18 cellular contexts compared by ENCODE assay signal in genomic region chr7:157483515-157483914, GRCh38.
A peak's percentile ranks its signal among the peaks of the same experiment; 100 is the strongest.
DNase-seq lines count a peak whose midpoint lies in the region; ATAC-seq and TF ChIP-seq lines count a peak whose summit lies in the region.
"Had no signal": no experiment of that assay in that cellular context is flagged by ENCODE, and none has a peak within 500 bp of the region (broad histone marks: within the 10 kb centered on the region; RNA-seq: fewer than 3 reads in every experiment).

No MANE protein-coding gene starts in this region.

- no peaks in the 10 kb centered on the region for H3K9me3 Mint-ChIP-seq in stimulated activated naive CD8-positive, alpha-beta T cell treated with anti-CD3 and anti-CD28 coated beads, Interleukin-15, Interleukin-2, amounts not matched to agents 100 ng/mL and 50 ng/mL, for 24 hours
- H3K9me3 Mint-ChIP-seq in activated CD8-positive, alpha-beta memory T cell treated with anti-CD3 and anti-CD28 coated beads, Interleukin-2, amount 10 ng/mL, durations not matched to agents 7 days and 5 days (ENCODE audit: low read depth) = no peaks in the 10 kb centered on the region
- peaks cover 4% of the 10 kb centered on the region for H3K9me3 Mint-ChIP-seq in neural progenitor cell
- H3K9me3 Mint-ChIP-seq in activated naive CD8-positive, alpha-beta T cell treated with anti-CD3 and anti-CD28 coated beads, Interleukin-2, amount 50 U/mL, for 24 hours = no peaks in the 10 kb centered on the region
- H3K9me3 Mint-ChIP-seq: CD4-positive, alpha-beta memory T cell had no signal

- H3K27ac Mint-ChIP-seq in stimulated activated naive CD8-positive, alpha-beta T cell treated with anti-CD3 and anti-CD28 coated beads, Interleukin-15, Interleukin-2, amounts not matched to agents 100 ng/mL and 50 ng/mL, for 24 hours = peak overlapping the region; percentile 11
- H3K27ac Mint-ChIP-seq in activated CD8-positive, alpha-beta memory T cell treated with anti-CD3 and anti-CD28 coated beads, Interleukin-2, amount 10 ng/mL, durations not matched to agents 7 days and 5 days = peak overlapping the region; percentile 53
- H3K27ac Mint-ChIP-seq in neural progenitor cell = peak overlapping the region; percentile 57
- no peak overlapping the region for H3K27ac Mint-ChIP-seq in activated naive CD8-positive, alpha-beta T cell treated with anti-CD3 and anti-CD28 coated beads, Interleukin-2, amount 50 U/mL, for 24 hours
- H3K27ac Mint-ChIP-seq: B cell; CD4-positive, alpha-beta memory T cell had no signal

- CTCF ChIA-PET in activated CD8-positive, alpha-beta memory T cell treated with anti-CD3 and anti-CD28 coated beads, Interleukin-2, amount 10 ng/mL, durations not matched to agents 7 days and 5 days (lab: Charles Lee) = interaction anchor here (1.5 kb wide), 1 partner anchor 11 kb away, joined by 6 read pairs; no protein-coding TSS in a partner anchor

- H3K9me3 ChIP-seq in neural progenitor cell (ENCODE audit: low read depth) (no peaks in the 10 kb centered on the region), MG63 (no peaks in the 10 kb centered on the region)

- H3K27ac ChIP-seq in neural progenitor cell = no peak overlapping the region
- H3K27ac ChIP-seq: RWPE1 had no signal

- H3K4me2 ChIP-seq in neural progenitor cell = no peak overlapping the region

- no peaks in the 10 kb centered on the region for H3K27me3 Mint-ChIP-seq in stimulated activated naive CD8-positive, alpha-beta T cell treated with anti-CD3 and anti-CD28 coated beads, Interleukin-15, Interleukin-2, amounts not matched to agents 100 ng/mL and 50 ng/mL, for 24 hours
- peaks cover 24% of the 10 kb centered on the region for H3K27me3 Mint-ChIP-seq in activated CD8-positive, alpha-beta memory T cell treated with anti-CD3 and anti-CD28 coated beads, Interleukin-2, amount 10 ng/mL, durations not matched to agents 7 days and 5 days
- H3K27me3 Mint-ChIP-seq in neural progenitor cell (ENCODE audit: insufficient read depth, low read depth) = peaks cover 15% of the 10 kb centered on the region
- H3K27me3 Mint-ChIP-seq in activated naive CD8-positive, alpha-beta T cell treated with anti-CD3 and anti-CD28 coated beads, Interleukin-2, amount 50 U/mL, for 24 hours = peaks cover 2% of the 10 kb centered on the region

- H4K20me1 ChIP-seq in neural progenitor cell (ENCODE audit: low read depth) = no peaks in the 10 kb centered on the region

- no peak overlapping the region for H3K9ac ChIP-seq in neural progenitor cell

- H3K4me3 ChIP-seq in neural progenitor cell = no peak overlapping the region
- H3K4me3 ChIP-seq in MG63 = no peak overlapping the region

- H3F3A ChIP-seq in neural progenitor cell (ENCODE audit: low read depth) = peaks cover 5% of the 10 kb centered on the region

- H3K36me3 ChIP-seq in neural progenitor cell = no peaks in the 10 kb centered on the region
- no peaks in the 10 kb centered on the region for H3K36me3 ChIP-seq in MG63

- no peak for TF ChIP-seq CTCF in neural progenitor cell (IDR thresholded peaks at IDR 0.05)

- H3K36me3 Mint-ChIP-seq in stimulated activated naive CD8-positive, alpha-beta T cell treated with anti-CD3 and anti-CD28 coated beads, Interleukin-15, Interleukin-2, amounts not matched to agents 100 ng/mL and 50 ng/mL, for 24 hours (ENCODE audit: low read depth) = no peaks in the 10 kb centered on the region
- no peaks in the 10 kb centered on the region for H3K36me3 Mint-ChIP-seq in activated CD8-positive, alpha-beta memory T cell treated with anti-CD3 and anti-CD28 coated beads, Interleukin-2, amount 10 ng/mL, durations not matched to agents 7 days and 5 days
- H3K36me3 Mint-ChIP-seq in neural progenitor cell = no peaks in the 10 kb centered on the region
- no peaks in the 10 kb centered on the region for H3K36me3 Mint-ChIP-seq in activated naive CD8-positive, alpha-beta T cell treated with anti-CD3 and anti-CD28 coated beads, Interleukin-2, amount 50 U/mL, for 24 hours (ENCODE audit: low read depth)
- H3K36me3 Mint-ChIP-seq: CD4-positive, alpha-beta memory T cell had no signal

- H3K27me3 ChIP-seq in neural progenitor cell (peaks cover 6% of the 10 kb centered on the region), MG63 (no peaks in the 10 kb centered on the region)

- H3K79me2 ChIP-seq in neural progenitor cell (ENCODE audit: low read depth) = no peaks in the 10 kb centered on the region

- no peak for ATAC-seq in stimulated activated naive CD8-positive, alpha-beta T cell treated with anti-CD3 and anti-CD28 coated beads, Interleukin-15, Interleukin-2, amounts not matched to agents 100 U/mL and 50 U/mL, for 24 hours
- ATAC-seq in activated CD8-positive, alpha-beta memory T cell treated with anti-CD3 and anti-CD28 coated beads, Interleukin-2, amount 10 ng/mL, durations not matched to agents 7 days and 5 days = no peak
- no peak for ATAC-seq in activated naive CD8-positive, alpha-beta T cell treated with anti-CD3 and anti-CD28 coated beads, Interleukin-2, amount 50 U/mL, for 24 hours

- peaks cover 9% of the 10 kb centered on the region for H3K4me1 Mint-ChIP-seq in stimulated activated naive CD8-positive, alpha-beta T cell treated with anti-CD3 and anti-CD28 coated beads, Interleukin-15, Interleukin-2, amounts not matched to agents 100 ng/mL and 50 ng/mL, for 24 hours (ENCODE audit: low read depth)
- H3K4me1 Mint-ChIP-seq in activated CD8-positive, alpha-beta memory T cell treated with anti-CD3 and anti-CD28 coated beads, Interleukin-2, amount 10 ng/mL, durations not matched to agents 7 days and 5 days = peaks cover 19% of the 10 kb centered on the region
- H3K4me1 Mint-ChIP-seq in neural progenitor cell = peaks cover 29% of the 10 kb centered on the region
- peaks cover 8% of the 10 kb centered on the region for H3K4me1 Mint-ChIP-seq in activated naive CD8-positive, alpha-beta T cell treated with anti-CD3 and anti-CD28 coated beads, Interleukin-2, amount 50 U/mL, for 24 hours
- H3K4me1 Mint-ChIP-seq: B cell had no signal

- no peak overlapping the region for H2AFZ ChIP-seq in neural progenitor cell (replicated peaks)

- no peaks in the 10 kb centered on the region for H3K4me1 ChIP-seq in neural progenitor cell

- DNase-seq in stimulated activated naive CD8-positive, alpha-beta T cell treated with anti-CD3 and anti-CD28 coated beads, Interleukin-15, Interleukin-2, amounts not matched to agents 100 U/mL and 50 U/mL, for 24 hours = no peak
- DNase-seq in activated CD8-positive, alpha-beta memory T cell treated with anti-CD3 and anti-CD28 coated beads, Interleukin-2, amount 10 ng/mL, durations not matched to agents 7 days and 5 days = no peak
- DNase-seq in neural progenitor cell (ENCODE audit: low spot score) (no peak), epidermal melanocyte (ENCODE audit: insufficient read length, low spot score) (no peak), MG63 (no peak)
- DNase-seq in activated naive CD8-positive, alpha-beta T cell treated with anti-CD3 and anti-CD28 coated beads, Interleukin-2, amount 50 U/mL, for 24 hours = no peak
- DNase-seq: Calu3; CD4-positive, alpha-beta memory T cell; DMS79 treated with DMSO at 0.1 percent for 48 hours; HCEC 1CT; KG1; NCI-H1436; NCI-H2029 treated with DMSO at 0.1 percent for 48 hours; NCI-H2171 treated with DMSO at 0.1 percent for 48 hours; NCI-H446 treated with DMSO at 0.1 percent for 48 hours had no signal

- no peak overlapping the region for H3K4me3 Mint-ChIP-seq in stimulated activated naive CD8-positive, alpha-beta T cell treated with anti-CD3 and anti-CD28 coated beads, Interleukin-15, Interleukin-2, amounts not matched to agents 100 ng/mL and 50 ng/mL, for 24 hours
- H3K4me3 Mint-ChIP-seq in activated CD8-positive, alpha-beta memory T cell treated with anti-CD3 and anti-CD28 coated beads, Interleukin-2, amount 10 ng/mL, durations not matched to agents 7 days and 5 days = no peak overlapping the region
- H3K4me3 Mint-ChIP-seq in neural progenitor cell = no peak overlapping the region
- H3K4me3 Mint-ChIP-seq in activated naive CD8-positive, alpha-beta T cell treated with anti-CD3 and anti-CD28 coated beads, Interleukin-2, amount 50 U/mL, for 24 hours = no peak overlapping the region
- H3K4me3 Mint-ChIP-seq: B cell; CD4-positive, alpha-beta memory T cell had no signal
